ENCODE assay signal across 10 cellular contexts in the genomic region with DNA sequence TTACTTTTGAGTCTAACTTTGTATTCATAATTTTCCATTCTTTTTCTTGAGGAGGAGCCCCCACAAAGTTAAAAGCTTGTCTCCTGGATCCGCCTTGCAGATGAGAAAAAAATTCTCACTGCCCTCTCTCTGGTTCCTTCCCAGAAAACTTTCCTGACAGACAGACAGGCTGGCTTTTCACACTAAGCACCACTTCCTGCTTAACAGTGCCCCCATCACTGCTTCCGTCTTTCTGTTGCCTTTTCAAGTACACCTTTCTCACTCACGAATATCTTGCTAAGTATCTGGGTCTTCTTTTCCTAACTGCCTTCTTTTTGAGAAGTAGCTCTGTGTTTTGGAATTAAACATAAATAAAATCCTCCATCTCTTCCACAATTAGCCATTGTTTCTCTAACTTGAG. TPM values are rescaled to one million over a fixed set of nuclear protein-coding genes. Genes with fewer than 3 reads are reported as not detected.
DNase-seq lines count a peak whose midpoint lies in the region; ATAC-seq and TF ChIP-seq lines count a peak whose summit lies in the region.
"Had no signal": no experiment of that assay in that cellular context is flagged by ENCODE, and none has a peak within 500 bp of the region (broad histone marks: within the 10 kb centered on the region; RNA-seq: fewer than 3 reads in every experiment).

No MANE protein-coding gene starts in this region.

- intact Hi-C loops in activated CD8-positive, alpha-beta T cell treated with anti-CD3 and anti-CD28 coated beads for 36 hours (cut with micrococcal nuclease): loop anchor here (2.0 kb wide), 1 partner anchor 20 kb away; a partner anchor contains a TSS
- intact Hi-C loops in upper lobe of right lung (cut with DNase I) (no loop called here), Calu3 (cut with micrococcal nuclease; ENCODE audit: unreplicated experiment) (no loop called here)

- H3K27ac ChIP-seq in upper lobe of right lung: no peak overlapping the region
- H3K27ac ChIP-seq: parathyroid adenoma had no signal

- H3K4me1 ChIP-seq in upper lobe of right lung: no peaks in the 10 kb centered on the region
- H3K4me1 ChIP-seq: parathyroid adenoma had no signal

- no peaks in the 10 kb centered on the region for H3K36me3 ChIP-seq in upper lobe of right lung

- POLR2A ChIA-PET in activated CD8-positive, alpha-beta T cell treated with anti-CD3 and anti-CD28 coated beads for 36 hours (lab: Charles Lee): no interaction called here

- no peaks in the 10 kb centered on the region for H3K27me3 ChIP-seq in upper lobe of right lung

- no peak overlapping the region for H3K4me3 ChIP-seq in upper lobe of right lung

- peak overlapping the region; percentile 74 for H3K4me3 Mint-ChIP-seq in activated T-cell treated with anti-CD3 and anti-CD28 coated beads, Interleukin-2, amount 50 U/mL, for 24 hours
- peak overlapping the region; percentile 62 for H3K4me3 Mint-ChIP-seq in activated CD8-positive, alpha-beta T cell treated with anti-CD3 and anti-CD28 coated beads for 36 hours
- H3K4me3 Mint-ChIP-seq in Calu3 (ENCODE audit: low read depth, unreplicated experiment) (no peak overlapping the region), nephron progenitor cell (no peak overlapping the region)

- CTCF ChIA-PET in activated CD8-positive, alpha-beta T cell treated with anti-CD3 and anti-CD28 coated beads for 36 hours (lab: Charles Lee): interaction anchor here (0.9 to 7.0 kb wide), 3 partner anchors 17 to 26 kb away, joined by 3 to 64 read pairs (median 5); a partner anchor contains a TSS
- CTCF ChIA-PET in Calu3 (lab: Charles Lee): no interaction called here

- no peak for DNase-seq in activated T-cell treated with anti-CD3 and anti-CD28 coated beads, Interleukin-2, amount 50 U/mL, for 24 hours
- DNase-seq in activated T-cell treated with anti-CD3 and anti-CD28 coated beads, Interleukin-2, amount 50 U/mL, for 48 hours: no peak
- peak; percentile 32 for DNase-seq in activated CD8-positive, alpha-beta T cell treated with anti-CD3 and anti-CD28 coated beads for 36 hours
- peak; percentile 27 for DNase-seq in pons (ENCODE audit: low spot score)
- DNase-seq in upper lobe of right lung: no peak
- DNase-seq in Calu3: no peak
- no peak for DNase-seq in nephron progenitor cell
- DNase-seq: NCI-H1105 had no signal

- peak; percentile 32 for ATAC-seq in HG03175 (IDR thresholded peaks at IDR 0.05; ENCODE audit: unreplicated experiment)
- ATAC-seq in activated CD8-positive, alpha-beta T cell treated with anti-CD3 and anti-CD28 coated beads for 36 hours: peak; percentile 43
- no peak for ATAC-seq in upper lobe of right lung

- peaks cover 53% of the 10 kb centered on the region for H3K4me1 Mint-ChIP-seq in activated T-cell treated with anti-CD3 and anti-CD28 coated beads, Interleukin-2, amount 50 U/mL, for 24 hours (ENCODE audit: low read depth)
- H3K4me1 Mint-ChIP-seq in activated CD8-positive, alpha-beta T cell treated with anti-CD3 and anti-CD28 coated beads for 36 hours (ENCODE audit: low read depth): peaks cover 50% of the 10 kb centered on the region
- H3K4me1 Mint-ChIP-seq in Calu3 (ENCODE audit: low read depth, unreplicated experiment): peaks cover 16% of the 10 kb centered on the region
- peaks cover 24% of the 10 kb centered on the region for H3K4me1 Mint-ChIP-seq in nephron progenitor cell

- peak overlapping the region; percentile 92 for H3K27ac Mint-ChIP-seq in activated T-cell treated with anti-CD3 and anti-CD28 coated beads, Interleukin-2, amount 50 U/mL, for 24 hours
- H3K27ac Mint-ChIP-seq in activated CD8-positive, alpha-beta T cell treated with anti-CD3 and anti-CD28 coated beads for 36 hours: peak overlapping the region; percentile 88
- H3K27ac Mint-ChIP-seq in Calu3 (ENCODE audit: unreplicated experiment) (no peak overlapping the region), nephron progenitor cell (no peak overlapping the region)

- no peaks in the 10 kb centered on the region for H3K9me3 ChIP-seq in upper lobe of right lung

- no TSS peak for BruUV-seq in Calu3 (replicated peaks; lab: Mats Ljungman, UMichigan)

- TF ChIP-seq CTCF in activated CD8-positive, alpha-beta T cell treated with anti-CD3 and anti-CD28 coated beads for 36 hours (IDR thresholded peaks at IDR 0.05): no peak
- TF ChIP-seq CTCF in upper lobe of right lung (IDR thresholded peaks at IDR 0.05) (no peak), Calu3 (IDR thresholded peaks at IDR 0.05; ENCODE audit: unreplicated experiment) (no peak), nephron progenitor cell (IDR thresholded peaks at IDR 0.05) (no peak)

- H3K36me3 Mint-ChIP-seq in activated T-cell treated with anti-CD3 and anti-CD28 coated beads, Interleukin-2, amount 50 U/mL, for 24 hours (ENCODE audit: low read depth): no peaks in the 10 kb centered on the region
- no peaks in the 10 kb centered on the region for H3K36me3 Mint-ChIP-seq in activated CD8-positive, alpha-beta T cell treated with anti-CD3 and anti-CD28 coated beads for 36 hours (ENCODE audit: low read depth)
- H3K36me3 Mint-ChIP-seq in Calu3 (ENCODE audit: insufficient read depth, unreplicated experiment) (no peaks in the 10 kb centered on the region), nephron progenitor cell (ENCODE audit: low read depth) (no peaks in the 10 kb centered on the region)

- H3K27me3 Mint-ChIP-seq in activated T-cell treated with anti-CD3 and anti-CD28 coated beads, Interleukin-2, amount 50 U/mL, for 24 hours: no peaks in the 10 kb centered on the region
- H3K27me3 Mint-ChIP-seq in activated CD8-positive, alpha-beta T cell treated with anti-CD3 and anti-CD28 coated beads for 36 hours: no peaks in the 10 kb centered on the region
- H3K27me3 Mint-ChIP-seq in Calu3 (ENCODE audit: unreplicated experiment): no peaks in the 10 kb centered on the region
- H3K27me3 Mint-ChIP-seq in nephron progenitor cell (ENCODE audit: low read depth, poor library complexity): no peaks in the 10 kb centered on the region

- H3K9me3 Mint-ChIP-seq in activated T-cell treated with anti-CD3 and anti-CD28 coated beads, Interleukin-2, amount 50 U/mL, for 24 hours: no peaks in the 10 kb centered on the region
- H3K9me3 Mint-ChIP-seq in activated CD8-positive, alpha-beta T cell treated with anti-CD3 and anti-CD28 coated beads for 36 hours: no peaks in the 10 kb centered on the region
- H3K9me3 Mint-ChIP-seq in Calu3 (ENCODE audit: low read depth, unreplicated experiment) (peaks cover 2% of the 10 kb centered on the region), nephron progenitor cell (no peaks in the 10 kb centered on the region)

RNA-seq across cellular contexts. Expression of a gene that starts 19.8 kb away (rescaled TPM):
- total RNA-seq in activated CD8-positive, alpha-beta T cell treated with anti-CD3 and anti-CD28 coated beads for 36 hours: 10 to 100 TPM; 14.6 to 15.9 TPM
- total RNA-seq in upper lobe of right lung (66.7 TPM), Calu3 (2022) (35.7 and 36.6 TPM in 2 replicates)

RNA-seq across cellular contexts. Expression of a gene that starts 49.8 kb away (rescaled TPM):
- under 1 TPM in 1 of 2 experiments, not detected in 1; 0.14 TPM for total RNA-seq in activated CD8-positive, alpha-beta T cell treated with anti-CD3 and anti-CD28 coated beads for 36 hours
- total RNA-seq in upper lobe of right lung: not detected
- not detected in 2 replicates for total RNA-seq in Calu3 (2022)

Comparison
In these comparisons a context has a peak if more than half of its experiments do, and no peak if none do; other contexts are left out.
1. DNase-seq: peak in activated CD8-positive, alpha-beta T cell treated with anti-CD3 and anti-CD28 coated beads for 36 hours (single experiment) and pons (single experiment); none in activated T-cell treated with anti-CD3 and anti-CD28 coated beads, Interleukin-2, amount 50 U/mL, for 24 hours (single experiment), activated T-cell treated with anti-CD3 and anti-CD28 coated beads, Interleukin-2, amount 50 U/mL, for 48 hours (0 of 2), upper lobe of right lung (single experiment), Calu3 (single experiment) and nephron progenitor cell (single experiment).
2. H3K27ac Mint-ChIP-seq: peak in activated T-cell treated with anti-CD3 and anti-CD28 coated beads, Interleukin-2, amount 50 U/mL, for 24 hours (single experiment) and activated CD8-positive, alpha-beta T cell treated with anti-CD3 and anti-CD28 coated beads for 36 hours (single experiment); none in Calu3 (single experiment) and nephron progenitor cell (single experiment).
3. H3K4me3 Mint-ChIP-seq: peak in activated T-cell treated with anti-CD3 and anti-CD28 coated beads, Interleukin-2, amount 50 U/mL, for 24 hours (single experiment) and activated CD8-positive, alpha-beta T cell treated with anti-CD3 and anti-CD28 coated beads for 36 hours (single experiment); none in Calu3 (single experiment) and nephron progenitor cell (single experiment).